In genomic region chr16:11064846-11065245, GRCh38 we compare ENCODE assay signal across 20 cellular contexts.
DNase-seq lines count a peak whose midpoint lies in the region; ATAC-seq and TF ChIP-seq lines count a peak whose summit lies in the region.
"Had no signal": no experiment of that assay in that cellular context is flagged by ENCODE, and none has a peak within 500 bp of the region (broad histone marks: within the 10 kb centered on the region; RNA-seq: fewer than 3 reads in every experiment).

No MANE protein-coding gene starts in this region.

- H3K9me3 ChIP-seq in DND-41 (ENCODE audit: insufficient read depth, low read length, severe bottlenecking), result no peaks in the 10 kb centered on the region
- H3K9me3 ChIP-seq in gastrocnemius medialis, result no peaks in the 10 kb centered on the region
- no peaks in the 10 kb centered on the region for H3K9me3 ChIP-seq in mucosa of descending colon
- H3K9me3 ChIP-seq in upper lobe of left lung, result no peaks in the 10 kb centered on the region
- H3K9me3 ChIP-seq: SK-N-SH had no signal

- intact Hi-C loops in gastrocnemius medialis (cut with DNase I; ENCODE audit: low total_unique reads) (no loop called here), mucosa of descending colon (cut with DNase I, micrococcal nuclease) (no loop called here)

- no peak overlapping the region for H3K4me2 ChIP-seq in DND-41 (ENCODE audit: insufficient read depth, low read length)
- H3K4me2 ChIP-seq: PC-9, SK-N-SH had no signal

- peak overlapping the region; percentile 55 for H3K27ac ChIP-seq in DND-41 (ENCODE audit: low read length)
- peak overlapping the region in 2 of 4 donors; percentile 18 to 51 for H3K27ac ChIP-seq in gastrocnemius medialis
- no peak overlapping the region for H3K27ac ChIP-seq in upper lobe of left lung
- H3K27ac ChIP-seq: PC-9, RWPE1 had no signal

- no peak for TF ChIP-seq CTCF in DND-41 (IDR thresholded peaks at IDR 0.05; ENCODE audit: borderline replicate concordance, extremely low read depth, low read length, poor library complexity, severe bottlenecking)
- TF ChIP-seq CTCF in gastrocnemius medialis (IDR thresholded peaks at IDR 0.05 in 4 of 5, conservative IDR thresholded peaks at IDR 0.05 in 1 of 5), result no peak
- no peak for TF ChIP-seq CTCF in mucosa of descending colon (IDR thresholded peaks at IDR 0.05)
- TF ChIP-seq CTCF in upper lobe of left lung (IDR thresholded peaks at IDR 0.05), result no peak

- DNase-seq in DND-41 (no peak), HCEC 1CT (peak; percentile 24), amniotic epithelial cell (ENCODE audit: low read depth) (peak; percentile 40), gastrocnemius medialis (peak; percentile 14 to 73), mucosa of descending colon (no peak), upper lobe of left lung (no peak)
- DNase-seq: AML-193; C1 segment of cervical spinal cord; Calu3; CD8-positive, alpha-beta memory T cell; Karpas-422; NCI-H1417; NCI-H187; NCI-H446; NCI-H526; PC-9; SIG-M5; SK-N-SH had no signal

- H3K36me3 ChIP-seq in DND-41 (ENCODE audit: insufficient read depth, low read length) (peaks cover 51% of the 10 kb centered on the region), gastrocnemius medialis (peaks cover 0 to 19% of the 10 kb centered on the region in 2 donors), mucosa of descending colon (ENCODE audit: low read depth) (no peaks in the 10 kb centered on the region), upper lobe of left lung (peaks cover 0 to 67% (median 22%) of the 10 kb centered on the region in 4 donors)

- no peaks in the 10 kb centered on the region for H3K79me2 ChIP-seq in DND-41 (ENCODE audit: insufficient read depth, low read length)

- ATAC-seq in DND-41 (ENCODE audit: insufficient read depth, low read depth) (no peak), gastrocnemius medialis (peak; percentile 83 to 95), mucosa of descending colon (no peak), GM18505 (IDR thresholded peaks at IDR 0.05; ENCODE audit: unreplicated experiment) (no peak), upper lobe of left lung (ENCODE audit: low FRiP score in 2 of 2) (no peak)

- WGBS in upper lobe of left lung, 2 donors, result 60 to 75% methylated on average over 2 to 3 of the region's 3 CpGs

- no peak for TF ChIP-seq EP300 in upper lobe of left lung (IDR thresholded peaks at IDR 0.05)

- H3K27me3 ChIP-seq in DND-41 (ENCODE audit: insufficient read depth, low read length, poor library complexity) (no peaks in the 10 kb centered on the region), gastrocnemius medialis (no peaks in the 10 kb centered on the region), upper lobe of left lung (no peaks in the 10 kb centered on the region)

- H3K4me3 ChIP-seq in DND-41 (ENCODE audit: low read depth in 1 of 2, low read length in 2 of 2) (no peak overlapping the region), gastrocnemius medialis (no peak overlapping the region), mucosa of descending colon (no peak overlapping the region), upper lobe of left lung (no peak overlapping the region)
- H3K4me3 ChIP-seq: PC-9 had no signal

- no peak overlapping the region for H2AFZ ChIP-seq in DND-41 (ENCODE audit: low read depth, low read length)
- H2AFZ ChIP-seq: PC-9 had no signal

- TF ChIP-seq POLR2A in gastrocnemius medialis (IDR thresholded peaks at IDR 0.05) (no peak), GM18505 (IDR thresholded peaks at IDR 0.05; ENCODE audit: borderline replicate concordance, extremely low read depth, insufficient read depth, insufficient read length) (no peak), upper lobe of left lung (IDR thresholded peaks at IDR 0.05) (no peak)

- in situ Hi-C loops in gastrocnemius medialis (cut with MboI; ENCODE audit: low sequenced_read_pairs in 4 of 4), result no loop called here

- H3K9ac ChIP-seq in DND-41 (ENCODE audit: low read depth, low read length), result no peak overlapping the region
- H3K9ac ChIP-seq: SK-N-SH had no signal

- H4K20me1 ChIP-seq in DND-41 (ENCODE audit: insufficient read depth, low read length), result no peaks in the 10 kb centered on the region

- peaks cover 25% of the 10 kb centered on the region for H3K4me1 ChIP-seq in DND-41 (ENCODE audit: insufficient read depth, low read length)
- H3K4me1 ChIP-seq in gastrocnemius medialis, result peaks cover 0 to 7% of the 10 kb centered on the region in 2 donors
- H3K4me1 ChIP-seq in mucosa of descending colon (ENCODE audit: low read depth), result no peaks in the 10 kb centered on the region
- H3K4me1 ChIP-seq in upper lobe of left lung, result peaks cover 0 to 4% (median 1%) of the 10 kb centered on the region in 4 donors

Comparison
In these comparisons a context has a peak if more than half of its experiments do, and no peak if none do; other contexts are left out.
1. ATAC-seq: peak in gastrocnemius medialis (2 of 2); none in DND-41 (single experiment), mucosa of descending colon (single experiment), GM18505 (single experiment) and upper lobe of left lung (0 of 2).
2. DNase-seq: peak in HCEC 1CT (single experiment), amniotic epithelial cell (single experiment) and gastrocnemius medialis (2 of 2); none in DND-41 (single experiment), mucosa of descending colon (0 of 3) and upper lobe of left lung (0 of 2).